26 cellular contexts compared by ENCODE assay signal in the genomic region with DNA sequence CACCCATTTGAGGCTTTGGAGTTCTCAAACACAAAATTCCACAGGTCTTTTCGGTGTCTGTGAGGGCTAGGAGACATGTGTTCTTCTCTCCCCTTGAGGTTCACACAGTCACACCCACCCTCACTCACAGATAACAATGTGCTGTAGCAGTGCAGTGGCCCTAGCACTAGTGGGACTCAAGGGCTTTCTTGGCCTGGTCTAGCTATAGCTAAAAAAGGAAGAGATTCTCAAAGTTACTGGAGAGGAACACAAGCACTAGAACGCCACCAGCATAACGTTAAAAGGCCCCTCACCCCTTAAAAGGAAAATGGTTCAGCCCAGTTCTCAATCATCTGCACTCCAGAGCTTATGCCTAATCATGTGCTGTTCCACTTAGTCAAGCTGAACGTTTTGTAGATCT. TPM values are rescaled to one million over a fixed set of nuclear protein-coding genes. Genes with fewer than 3 reads are reported as not detected.
DNase-seq lines count a peak whose midpoint lies in the region; ATAC-seq and TF ChIP-seq lines count a peak whose summit lies in the region.
"Had no signal": no experiment of that assay in that cellular context is flagged by ENCODE, and none has a peak within 500 bp of the region (broad histone marks: within the 10 kb centered on the region; RNA-seq: fewer than 3 reads in every experiment).

No MANE protein-coding gene starts in this region.

- no peak overlapping the region for H3K27ac Mint-ChIP-seq in memory B cell
- H3K27ac Mint-ChIP-seq in glutamatergic neuron (ENCODE audit: unreplicated experiment): no peak overlapping the region
- H3K27ac Mint-ChIP-seq: activated CD4-positive, alpha-beta T cell treated with anti-CD3 and anti-CD28 coated beads, Interleukin-2, amount 10 ng/mL, durations not matched to agents 7 days and 5 days; CD4-positive, CD25-positive, alpha-beta regulatory T cell; mesothelial cell of epicardium; nephron progenitor cell had no signal

- H3K4me3 Mint-ChIP-seq in memory B cell: no peak overlapping the region
- H3K4me3 Mint-ChIP-seq in glutamatergic neuron (ENCODE audit: unreplicated experiment): no peak overlapping the region
- H3K4me3 Mint-ChIP-seq: activated CD4-positive, alpha-beta T cell treated with anti-CD3 and anti-CD28 coated beads, Interleukin-2, amount 10 ng/mL, durations not matched to agents 7 days and 5 days; CD4-positive, CD25-positive, alpha-beta regulatory T cell; mesothelial cell of epicardium; nephron progenitor cell had no signal

- H3K36me3 Mint-ChIP-seq in memory B cell (no peaks in the 10 kb centered on the region), glutamatergic neuron (ENCODE audit: unreplicated experiment) (no peaks in the 10 kb centered on the region)
- H3K36me3 Mint-ChIP-seq: CD4-positive, CD25-positive, alpha-beta regulatory T cell; mesothelial cell of epicardium had no signal

- H3K4me1 Mint-ChIP-seq in memory B cell (peaks cover 7% of the 10 kb centered on the region), glutamatergic neuron (ENCODE audit: low read depth, unreplicated experiment) (peaks cover 2% of the 10 kb centered on the region)
- H3K4me1 Mint-ChIP-seq: activated CD4-positive, alpha-beta T cell treated with anti-CD3 and anti-CD28 coated beads, Interleukin-2, amount 10 ng/mL, durations not matched to agents 7 days and 5 days; CD4-positive, CD25-positive, alpha-beta regulatory T cell had no signal

- in situ Hi-C loops in Caki2 (cut with HindIII; ENCODE audit: low pct_unique_long_range_greater_than_20kb, low sequenced_read_pairs): no loop called here

- ATAC-seq in GM18868 (IDR thresholded peaks at IDR 0.05; ENCODE audit: unreplicated experiment): peak; percentile 77
- peak; percentile 93 for ATAC-seq in memory B cell (ENCODE audit: low read depth)
- ATAC-seq in GM19463 (IDR thresholded peaks at IDR 0.05; ENCODE audit: unreplicated experiment): no peak
- no peak for ATAC-seq in HG02642 (IDR thresholded peaks at IDR 0.05; ENCODE audit: poor library complexity, unreplicated experiment)

- H3K9me3 Mint-ChIP-seq in memory B cell: no peaks in the 10 kb centered on the region
- no peaks in the 10 kb centered on the region for H3K9me3 Mint-ChIP-seq in glutamatergic neuron (ENCODE audit: unreplicated experiment)
- H3K9me3 Mint-ChIP-seq: CD4-positive, CD25-positive, alpha-beta regulatory T cell; mesothelial cell of epicardium; nephron progenitor cell had no signal

- TF ChIP-seq CTCF in glutamatergic neuron (IDR thresholded peaks at IDR 0.05; ENCODE audit: partially characterized antibody, unreplicated experiment): no peak

- DNase-seq in Caki2 (ENCODE audit: low read depth) (peak; percentile 22), NCI-H187 treated with DMSO at 0.1 percent for 48 hours (lab: John Stamatoyannopoulos, UW) (peak; percentile 27), memory B cell (ENCODE audit: low spot score in 2 of 2) (no peak), glutamatergic neuron (no peak), C1 segment of cervical spinal cord (lab: John Stamatoyannopoulos, UW) (no peak)
- DNase-seq: activated CD4-positive, alpha-beta T cell treated with anti-CD3 and anti-CD28 coated beads, Interleukin-2, amount 10 ng/mL, durations not matched to agents 7 days and 5 days; adrenal gland; CD4-positive, CD25-positive, alpha-beta regulatory T cell; DND-41; dorsolateral prefrontal cortex; foreskin fibroblast; kidney; NCI-H1092 treated with DMSO at 0.1 percent for 48 hours; NCI-H2107; NCI-H524; nephron progenitor cell; SHP77; stomach had no signal

- peaks cover 3% of the 10 kb centered on the region for H3K27me3 Mint-ChIP-seq in memory B cell
- no peaks in the 10 kb centered on the region for H3K27me3 Mint-ChIP-seq in glutamatergic neuron (ENCODE audit: unreplicated experiment)

RNA-seq across cellular contexts. Expression of gene RGS8, which starts 39.5 kb away (rescaled TPM):
- total RNA-seq in Caki2 (2014; rRNA removed; shearing (Covaris generic); ENCODE audit: low replicate concordance): not detected in 2 replicates
- 3.5 TPM for total RNA-seq in glutamatergic neuron (ENCODE audit: unreplicated experiment)
- total RNA-seq: A673; activated CD4-positive, alpha-beta T cell treated with anti-CD3 and anti-CD28 coated beads, Interleukin-2, amount 10 ng/mL, durations not matched to agents 7 days and 5 days; cardiac septum; CD4-positive, CD25-positive, alpha-beta regulatory T cell; HT-29; kidney; mesothelial cell of epicardium; stomach; ureter had no signal

RNA-seq across cellular contexts. Expression of gene RGS16, which starts 40.7 kb away (rescaled TPM):
- not detected in 2 replicates for total RNA-seq in Caki2 (2014; rRNA removed; shearing (Covaris generic); ENCODE audit: low replicate concordance)
- 37.2 TPM for total RNA-seq in glutamatergic neuron (ENCODE audit: unreplicated experiment)

RNA-seq across cellular contexts. Expression of gene RNASEL, which starts 55.8 kb away (rescaled TPM):
- total RNA-seq in Caki2 (2014; rRNA removed; shearing (Covaris generic); ENCODE audit: low replicate concordance): 5.0 and 6.4 TPM in 2 replicates
- 1.3 TPM for total RNA-seq in glutamatergic neuron (ENCODE audit: unreplicated experiment)

Comparison
In these comparisons a context has a peak if more than half of its experiments do, and no peak if none do; other contexts are left out.
1. DNase-seq: peak in Caki2 (single experiment) and NCI-H187 treated with DMSO at 0.1 percent for 48 hours (single experiment); none in memory B cell (0 of 2), glutamatergic neuron (single experiment) and C1 segment of cervical spinal cord (0 of 14).
2. ATAC-seq: peak in GM18868 (single experiment) and memory B cell (single experiment); none in GM19463 (single experiment) and HG02642 (single experiment).
3. RNA of gene RGS16, which starts 40.7 kb away (total RNA-seq): 37.2 TPM in glutamatergic neuron (single experiment); not detected in Caki2; every median in the first group is over 10 times any median in the second.